Comparison of ENCODE assay signal across 24 cellular contexts in the genomic region with DNA sequence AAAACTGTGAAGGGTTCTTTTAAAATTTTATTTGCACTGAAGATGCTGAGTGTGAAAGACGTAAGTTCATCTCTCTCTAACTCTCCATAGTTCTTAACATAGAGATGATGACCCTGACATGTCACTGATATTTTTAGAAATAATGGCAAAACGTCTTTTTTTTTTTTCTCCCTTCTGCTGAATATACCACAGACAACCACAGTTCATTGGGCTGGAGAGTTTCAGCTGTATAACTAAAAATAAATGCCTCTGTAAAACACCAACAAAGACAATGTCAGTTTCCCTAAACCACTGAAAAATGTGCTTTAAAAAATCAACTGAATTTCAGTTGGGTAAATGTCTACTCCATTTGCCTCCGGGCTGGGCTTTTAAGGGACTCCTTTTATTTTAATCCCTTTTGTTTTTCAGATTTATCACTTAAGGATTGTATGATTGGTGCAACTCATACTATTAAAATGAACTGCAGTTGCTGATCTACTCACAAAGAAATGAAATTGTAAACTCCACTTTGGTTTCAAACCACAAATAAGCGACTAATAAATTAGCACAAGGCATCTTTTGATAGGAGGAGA.
"Had no signal": no experiment of that assay in that cellular context is flagged by ENCODE, and none has a peak within 500 bp of the region (broad histone marks: within the 10 kb centered on the region; RNA-seq: fewer than 3 reads in every experiment).

No MANE protein-coding gene starts in this region.

- H3K4me1 ChIP-seq: adrenal gland, body of pancreas, colonic mucosa, gastrocnemius medialis, left lung, spleen, tibial nerve had no signal

- H3K27ac ChIP-seq: adrenal gland, body of pancreas, cardiac muscle cell, colonic mucosa, gastrocnemius medialis, left lung, spleen, tibial nerve, VCaP had no signal

- H3K27me3 ChIP-seq: adrenal gland, body of pancreas, cardiac muscle cell, colonic mucosa, gastrocnemius medialis, left lung, spleen, tibial nerve had no signal

- H3K9me3 ChIP-seq: adrenal gland, body of pancreas, colonic mucosa, gastrocnemius medialis had no signal

- H3K4me3 Mint-ChIP-seq: activated naive CD8-positive, alpha-beta T cell treated with anti-CD3 and anti-CD28 coated beads for 36 hours; nephron had no signal

- H3K4me3 ChIP-seq: adrenal gland, body of pancreas, cardiac muscle cell, colonic mucosa, gastrocnemius medialis, left lung, lung, spleen, tibial nerve had no signal

- H3K27ac Mint-ChIP-seq: activated naive CD8-positive, alpha-beta T cell treated with anti-CD3 and anti-CD28 coated beads for 36 hours; nephron had no signal

- DNase-seq: activated CD4-positive, alpha-beta T cell treated with anti-CD3 and anti-CD28 coated beads for 4 hours; activated CD4-positive, alpha-beta T cell treated with anti-CD3 and anti-CD28 coated beads, Interleukin-2, amount 50 U/mL, for 48 hours; activated CD8-positive, alpha-beta memory T cell treated with anti-CD3 and anti-CD28 coated beads for 24 hours; activated effector memory CD4-positive, alpha-beta T cell treated with Interleukin-2 at 50 U/mL for 16 hours; activated naive CD4-positive, alpha-beta T cell treated with Interleukin-2 at 50 U/mL for 16 hours; activated naive CD8-positive, alpha-beta T cell treated with anti-CD3 and anti-CD28 coated beads for 36 hours; adrenal gland; aorta; body of pancreas; cerebellar nuclear complex; colonic mucosa; effector memory CD4-positive, alpha-beta T cell; gastrocnemius medialis; glutamatergic neuron; left lung; posterior cingulate gyrus; right cardiac atrium; spleen; stimulated activated naive CD4-positive, alpha-beta T cell treated with Interleukin-2 at 50 U/mL for 16 hours had no signal

- H3K36me3 Mint-ChIP-seq: activated naive CD8-positive, alpha-beta T cell treated with anti-CD3 and anti-CD28 coated beads for 36 hours had no signal

- H3K36me3 ChIP-seq: adrenal gland, cardiac muscle cell, colonic mucosa, gastrocnemius medialis, left lung, spleen, tibial nerve had no signal

- H3K4me1 Mint-ChIP-seq: activated naive CD8-positive, alpha-beta T cell treated with anti-CD3 and anti-CD28 coated beads for 36 hours; nephron had no signal

- H3K27me3 Mint-ChIP-seq: activated naive CD8-positive, alpha-beta T cell treated with anti-CD3 and anti-CD28 coated beads for 36 hours had no signal

- ATAC-seq: body of pancreas, gastrocnemius medialis, left lung, right cardiac atrium had no signal
